28 cellular contexts compared by ENCODE assay signal in the genomic region with DNA sequence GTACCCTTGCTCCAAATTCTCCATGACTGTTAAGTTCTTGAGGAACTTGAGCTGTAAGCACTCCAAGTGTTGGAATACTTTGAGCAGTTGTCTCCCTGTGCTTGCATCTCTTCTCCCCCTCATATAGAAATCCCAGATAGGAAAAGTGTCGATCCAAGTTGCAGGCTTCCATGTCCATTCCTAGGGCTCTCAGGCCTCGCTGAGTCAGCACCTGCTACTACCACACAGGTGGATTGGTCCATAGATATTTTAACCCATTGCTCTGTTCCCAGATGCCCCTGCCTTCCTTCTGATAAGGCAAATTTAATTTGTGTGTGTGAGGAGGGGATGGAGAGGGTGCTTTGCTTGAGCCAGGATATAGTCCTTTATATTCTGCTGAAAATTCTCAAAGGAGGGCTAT.
"Had no signal": no experiment of that assay in that cellular context is flagged by ENCODE, and none has a peak within 500 bp of the region (broad histone marks: within the 10 kb centered on the region; RNA-seq: fewer than 3 reads in every experiment).

No MANE protein-coding gene starts in this region.

- H3K9ac ChIP-seq: neural progenitor cell, parathyroid adenoma had no signal

- H3K27ac ChIP-seq: neural progenitor cell, ovary, parathyroid adenoma, psoas muscle, skin epidermis, spleen, suprapubic skin, testis, tibial artery, transverse colon, upper lobe of right lung, uterus had no signal

- DNase-seq: natural killer cell; occipital lobe; ovary; posterior cingulate gyrus; psoas muscle; right cardiac atrium; spleen; stimulated activated CD4-positive, alpha-beta T cell treated with anti-CD3 and anti-CD28 coated beads, Interleukin-12 subunit alpha, Interleukin-12 subunit beta, amount 100 ng/mL, for 4 hours; stimulated activated CD4-positive, alpha-beta T cell treated with anti-CD3 and anti-CD28 coated beads, Interleukin-1b, Interleukin-23, amount 100 ng/mL, for 48 hours; stimulated activated CD4-positive, alpha-beta T cell treated with anti-CD3 and anti-CD28 coated beads, Interleukin-4, amount 100 ng/mL, for 1 hour; stimulated activated CD4-positive, alpha-beta T cell treated with anti-CD3 and anti-CD28 coated beads, Interleukin-4, amount 100 ng/mL, for 4 hours; stimulated activated CD8-positive, alpha-beta memory T cell treated with anti-CD3 and anti-CD28 coated beads, Interleukin-4, amount 100 ng/mL, for 48 hours; stimulated activated naive CD4-positive, alpha-beta T cell; stimulated activated naive CD8-positive, alpha-beta T cell treated with anti-CD3 and anti-CD28 coated beads, Interleukin-15, amount 100 ng/mL, for 72 hours; stimulated activated naive CD8-positive, alpha-beta T cell treated with anti-CD3 and anti-CD28 coated beads, Interleukin-15, Interleukin-2, amounts not matched to agents 100 U/mL and 50 U/mL, for 24 hours; substantia nigra; testis; tibial artery; transverse colon; upper lobe of right lung; uterus had no signal

- H3K4me3 ChIP-seq: neural progenitor cell, ovary, psoas muscle, skin epidermis, smooth muscle cell, spleen, suprapubic skin, testis, tibial artery, transverse colon, upper lobe of right lung, uterus had no signal

- ATAC-seq: natural killer cell; psoas muscle; right cardiac atrium; sciatic nerve; stimulated activated memory B cell treated with anti-CD40 and anti-IgM and Interleukin-4, amounts not matched to agents 10 μg/mL and 1 μg/mL and 100 μg/mL, for 72 hours; stimulated activated naive CD8-positive, alpha-beta T cell treated with anti-CD3 and anti-CD28 coated beads, Interleukin-15, amount 100 ng/mL, for 72 hours; stimulated activated naive CD8-positive, alpha-beta T cell treated with anti-CD3 and anti-CD28 coated beads, Interleukin-15, Interleukin-2, amounts not matched to agents 100 U/mL and 50 U/mL, for 24 hours; upper lobe of right lung had no signal

- H3K9me3 ChIP-seq: ovary, psoas muscle, spleen, suprapubic skin, testis, tibial artery, transverse colon, upper lobe of right lung, uterus had no signal

- H3K27me3 ChIP-seq: neural progenitor cell, ovary, spleen, suprapubic skin, testis, tibial artery, transverse colon, upper lobe of right lung, uterus had no signal

- H3K36me3 ChIP-seq: neural progenitor cell, ovary, spleen, suprapubic skin, tibial artery, transverse colon, upper lobe of right lung, uterus had no signal

- H3K4me1 ChIP-seq: neural progenitor cell, parathyroid adenoma, suprapubic skin, upper lobe of right lung, uterus had no signal

- H3K4me2 ChIP-seq: neural progenitor cell, smooth muscle cell had no signal

- H2AFZ ChIP-seq: neural progenitor cell, parathyroid adenoma had no signal

- H3K79me2 ChIP-seq: parathyroid adenoma had no signal
